In genomic region chrX:318068-318738, GRCh38 we compare ENCODE assay signal across 8 cellular contexts.
A peak's percentile ranks its signal among the peaks of the same experiment; 100 is the strongest.
DNase-seq lines count a peak whose midpoint lies in the region; ATAC-seq lines count a peak whose summit lies in the region.

No MANE protein-coding gene starts in this region.

- ATAC-seq in GM18867 (IDR thresholded peaks at IDR 0.05; ENCODE audit: unreplicated experiment) (peak; percentile 65), HG03095 (IDR thresholded peaks at IDR 0.05; ENCODE audit: unreplicated experiment) (peak; percentile 59)

- DNase-seq in T-helper 2 cell (peak; percentile 93 to 99 (median 98)), left kidney (ENCODE audit: low read depth, low spot score) (peak; percentile 99), DMS79 treated with DMSO at 0.1 percent for 48 hours (lab: John Stamatoyannopoulos, UW) (no peak), DMS53 treated with DMSO at 0.1 percent for 48 hours (lab: John Stamatoyannopoulos, UW; ENCODE audit: unreplicated experiment) (no peak)
- DNase-seq in central memory CD4-positive, alpha-beta T cell, result peak; percentile 99
- peak; percentile 94 to 96 for DNase-seq in stimulated activated CD4-positive, alpha-beta T cell treated with anti-CD3 and anti-CD28 coated beads, Interleukin-2, amount 100 ng/mL, for 48 hours

Comparison
In these comparisons a context has a peak if more than half of its experiments do, and no peak if none do; other contexts are left out.
1. DNase-seq: peak in T-helper 2 cell (5 of 5), central memory CD4-positive, alpha-beta T cell (single experiment), left kidney (single experiment) and stimulated activated CD4-positive, alpha-beta T cell treated with anti-CD3 and anti-CD28 coated beads, Interleukin-2, amount 100 ng/mL, for 48 hours (2 of 2); none in DMS79 treated with DMSO at 0.1 percent for 48 hours (single experiment) and DMS53 treated with DMSO at 0.1 percent for 48 hours (single experiment).